ENCODE assay signal across 8 cellular contexts in the genomic region with DNA sequence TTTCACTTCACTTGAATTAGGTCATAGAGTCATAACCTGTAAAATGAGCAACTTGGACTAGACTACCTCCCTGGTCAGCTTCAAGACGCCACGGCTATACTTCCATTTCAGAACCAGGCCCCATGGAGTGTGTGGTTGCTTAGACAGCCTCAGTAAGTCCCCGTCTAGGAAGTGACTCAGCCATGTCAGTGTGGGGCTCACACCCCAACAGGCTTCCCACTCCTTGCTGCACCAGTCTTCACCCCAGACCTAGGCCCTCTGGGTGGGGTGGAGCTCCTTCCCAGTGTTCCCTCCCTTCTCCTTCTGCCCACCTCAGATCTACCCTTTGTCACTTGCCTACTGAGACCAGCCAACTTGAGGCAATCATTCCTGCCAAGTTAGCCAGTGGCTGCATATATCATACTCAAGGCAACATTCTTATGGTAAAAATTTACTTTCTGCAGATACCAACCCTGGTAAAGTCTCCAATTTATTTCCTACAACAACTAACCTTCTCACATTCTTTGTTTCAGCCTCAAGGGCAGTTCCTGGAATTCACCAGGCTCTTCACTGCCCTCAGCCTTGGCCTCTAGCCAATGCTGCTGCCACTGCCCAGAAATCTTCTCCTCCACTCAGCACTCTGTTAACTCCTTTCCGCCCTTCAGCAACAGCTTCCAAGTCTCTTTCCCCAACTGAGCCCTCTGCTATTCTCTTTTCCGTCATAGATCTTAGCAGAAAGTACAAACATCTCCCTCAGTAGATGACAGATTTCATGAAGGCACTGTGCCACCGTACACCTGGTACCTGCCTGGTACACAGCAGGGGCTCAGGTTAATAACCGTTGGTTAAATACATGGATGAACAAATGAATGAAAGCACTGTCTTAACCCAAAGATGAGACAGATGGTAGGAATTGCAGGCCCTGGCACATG. TPM values are rescaled to one million over a fixed set of nuclear protein-coding genes. Genes with fewer than 3 reads are reported as not detected.
DNase-seq lines count a peak whose midpoint lies in the region; ATAC-seq, FAIRE-seq and TF ChIP-seq lines count a peak whose summit lies in the region.

No MANE protein-coding gene starts in this region.

- TF ChIP-seq POLR2A in gastroesophageal sphincter (IDR thresholded peaks at IDR 0.05), result no peak

- no peak overlapping the region for H3K4me3 Mint-ChIP-seq in glutamatergic neuron (ENCODE audit: unreplicated experiment)

- H3K36me3 ChIP-seq in gastroesophageal sphincter, result no peaks in the 10 kb centered on the region

- DNase-seq in HT1080 (ENCODE audit: low read depth) (peak; percentile 87), RCC 7860 (ENCODE audit: low spot score) (peak; percentile 81), sciatic nerve (ENCODE audit: low spot score) (peak; percentile 65), GDM1 (lab: John Stamatoyannopoulos, UW) (no peak), glutamatergic neuron (no peak), GM13977 (ENCODE audit: low spot score) (no peak)
- no peak for DNase-seq in stimulated activated naive CD4-positive, alpha-beta T cell (lab: John Stamatoyannopoulos, UW)

- WGBS in gastroesophageal sphincter (ENCODE audit: low coverage in 1 of 2), 2 donors, result 54 to 56% methylated on average over 5 to 6 of the region's 7 CpGs

- ATAC-seq in gastroesophageal sphincter (peak; percentile 79), sciatic nerve (peak; percentile 71)

- H3K9me3 ChIP-seq in gastroesophageal sphincter, result no peaks in the 10 kb centered on the region

- TF ChIP-seq CTCF in gastroesophageal sphincter (IDR thresholded peaks at IDR 0.05) (no peak), glutamatergic neuron (IDR thresholded peaks at IDR 0.05; ENCODE audit: partially characterized antibody, unreplicated experiment) (no peak), GM13977 (IDR thresholded peaks at IDR 0.05; ENCODE audit: extremely low read depth, insufficient read depth, missing control alignments) (no peak)

- H3K9me3 Mint-ChIP-seq in glutamatergic neuron (ENCODE audit: unreplicated experiment), result peaks cover 3% of the 10 kb centered on the region

- FAIRE-seq in RCC 7860 (lab: Jason Lieb, UNC), result peak; percentile 91

- in situ Hi-C loops in GM13977 (cut with MboI; ENCODE audit: low pct_unique_long_range_greater_than_20kb, low sequenced_read_pairs, unreplicated experiment), result no loop called here

- H3K4me3 ChIP-seq in gastroesophageal sphincter, result no peak overlapping the region

- H3K27me3 Mint-ChIP-seq in glutamatergic neuron (ENCODE audit: unreplicated experiment), result no peaks in the 10 kb centered on the region

- H3K27ac Mint-ChIP-seq in glutamatergic neuron (ENCODE audit: unreplicated experiment), result no peak overlapping the region

- peak overlapping the region in 3 of 4 donors; percentile 12 to 50 (median 32) for H3K27ac ChIP-seq in gastroesophageal sphincter

- peaks cover 3 to 34% (median 3%) of the 10 kb centered on the region in 3 donors for H3K4me1 ChIP-seq in gastroesophageal sphincter

- no peaks in the 10 kb centered on the region for H3K36me3 Mint-ChIP-seq in glutamatergic neuron (ENCODE audit: unreplicated experiment)

- intact Hi-C loops in sciatic nerve (cut with DNase I), result no loop called here

- H3K4me1 Mint-ChIP-seq in glutamatergic neuron (ENCODE audit: low read depth, unreplicated experiment), result peaks cover 1% of the 10 kb centered on the region

- TF ChIP-seq EP300 in gastroesophageal sphincter (IDR thresholded peaks at IDR 0.05), result no peak

- no peaks in the 10 kb centered on the region for H3K27me3 ChIP-seq in gastroesophageal sphincter

RNA-seq across cellular contexts. Expression of gene ZNRF2, which starts 31.3 kb away (rescaled TPM):
- 5.1 and 9.2 TPM in 2 replicates for total RNA-seq in HT1080 (2014; rRNA removed; shearing (Covaris generic))
- 5.0 and 6.7 TPM in 2 replicates for polyA plus RNA-seq in HT1080 (2015; cell fraction: cytosol; rRNA removed)
- 3.1 and 3.9 TPM in 2 replicates for polyA plus RNA-seq in HT1080 (2015; cell fraction: nucleus; rRNA removed)
- total RNA-seq in gastroesophageal sphincter (10 to 100 TPM; 12.5 to 20.9 (median 18.6) TPM), sciatic nerve (27.8 TPM), glutamatergic neuron (ENCODE audit: unreplicated experiment) (16.7 TPM)

Comparison
In these comparisons a context has a peak if more than half of its experiments do, and no peak if none do; other contexts are left out.
1. DNase-seq: peak in HT1080 (single experiment), RCC 7860 (single experiment) and sciatic nerve (single experiment); none in GDM1 (single experiment), glutamatergic neuron (single experiment), GM13977 (single experiment) and stimulated activated naive CD4-positive, alpha-beta T cell (0 of 6).